In genomic region chr14:60925286-60925685, GRCh38 we compare ENCODE assay signal across 19 cellular contexts. TPM values are rescaled to one million over a fixed set of nuclear protein-coding genes. Genes with fewer than 3 reads are reported as not detected.
DNase-seq lines count a peak whose midpoint lies in the region; ATAC-seq, FAIRE-seq and TF ChIP-seq lines count a peak whose summit lies in the region.
"Had no signal": no experiment of that assay in that cellular context is flagged by ENCODE, and none has a peak within 500 bp of the region (broad histone marks: within the 10 kb centered on the region; RNA-seq: fewer than 3 reads in every experiment).

No MANE protein-coding gene starts in this region.

- POLR2A ChIA-PET in IMR-90 (lab: Charles Lee; ENCODE audit: unreplicated experiment), result no interaction called here

- H3K4me2 ChIP-seq in IMR-90 (ENCODE audit: low read depth, low read length), result no peak overlapping the region
- H3K4me2 ChIP-seq: BLaER1 treated with 17β-estradiol and CSF1 and Interleukin-3, amounts not matched to agents 10 nM and 100 nM had no signal

- no peaks in the 10 kb centered on the region; the same call in 1 of the 2 replicates for H3K9me1 ChIP-seq in IMR-90 (ENCODE audit: insufficient read depth, low read length)

- H3K9ac ChIP-seq in IMR-90 (ENCODE audit: low read depth, low read length), result no peak overlapping the region
- H3K9ac ChIP-seq: BLaER1 treated with 17β-estradiol and CSF1 and Interleukin-3, amounts not matched to agents 10 nM and 100 nM had no signal

- DNase-seq in IMR-90 (peak; percentile 7), dermis blood vessel endothelial cell (peak; percentile 83), mucosa of gallbladder (ENCODE audit: low spot score) (no peak), GM12892 (ENCODE audit: insufficient read length) (no peak), SHP77 treated with DMSO at 0.1 percent for 48 hours (lab: John Stamatoyannopoulos, UW) (no peak)
- DNase-seq: 8988T; Calu3; CD8-positive, alpha-beta T cell; DMS79 treated with DMSO at 0.1 percent for 48 hours; GF-D8; GOT3; H7; HFFc6 had no signal

- WGBS in IMR-90 (ENCODE audit: extremely low coverage in 2 of 2, insufficient read length in 1 of 2), 2 experiments, result 100% methylated on average over 1 of the region's 1 CpG; no CpG with 5 or more reads in 1 of the 2 experiments
- 41 to 71% methylated on average over 1 of the region's 1 CpG for WGBS in gastroesophageal sphincter (ENCODE audit: low coverage in 1 of 2), 2 donors

- H4K91ac ChIP-seq in IMR-90 (ENCODE audit: insufficient read depth, low read depth, low read length), result no peak overlapping the region

- no peak for TF ChIP-seq RAD21 in IMR-90 (IDR thresholded peaks at IDR 0.05; ENCODE audit: low read length)

- no peak overlapping the region for H3K4me3 Mint-ChIP-seq in nephron
- no peak overlapping the region for H3K4me3 Mint-ChIP-seq in stimulated activated memory B cell treated with anti-CD40 and anti-IgM and Interleukin-4, amounts not matched to agents 10 μg/mL and 1 μg/mL and 100 μg/mL, for 72 hours
- H3K4me3 Mint-ChIP-seq: B cell; CD8-positive, alpha-beta T cell; HFFc6 had no signal

- H3K9me3 ChIP-seq in IMR-90 (ENCODE audit: control insufficient read depth, insufficient read depth, low read length) (no peaks in the 10 kb centered on the region), gastroesophageal sphincter (no peaks in the 10 kb centered on the region)
- H3K9me3 ChIP-seq: BLaER1 treated with 17β-estradiol and CSF1 and Interleukin-3, amounts not matched to agents 10 nM and 100 nM had no signal

- TF ChIP-seq EP300 in gastroesophageal sphincter (IDR thresholded peaks at IDR 0.05), result no peak

- H3K9me3 Mint-ChIP-seq in nephron, result no peaks in the 10 kb centered on the region
- H3K9me3 Mint-ChIP-seq in stimulated activated memory B cell treated with anti-CD40 and anti-IgM and Interleukin-4, amounts not matched to agents 10 μg/mL and 1 μg/mL and 100 μg/mL, for 72 hours, result no peaks in the 10 kb centered on the region
- H3K9me3 Mint-ChIP-seq: CD8-positive, alpha-beta T cell; HFFc6 had no signal

- dilution Hi-C loops in IMR-90 (cut with HindIII; ENCODE audit: low sequenced_read_pairs, unreplicated experiment), result no loop called here

- peak overlapping the region in 2 of 3 experiments; percentile 48 to 73 for H3K27ac Mint-ChIP-seq in nephron
- H3K27ac Mint-ChIP-seq in stimulated activated memory B cell treated with anti-CD40 and anti-IgM and Interleukin-4, amounts not matched to agents 10 μg/mL and 1 μg/mL and 100 μg/mL, for 72 hours, result peak overlapping the region; percentile 41
- H3K27ac Mint-ChIP-seq: B cell; CD8-positive, alpha-beta T cell; HFFc6 had no signal

- H3K36me3 ChIP-seq in IMR-90 (ENCODE audit: control insufficient read depth, insufficient read depth, low read length) (no peaks in the 10 kb centered on the region), gastroesophageal sphincter (no peaks in the 10 kb centered on the region)

- no peak overlapping the region for H2BK120ac ChIP-seq in IMR-90 (ENCODE audit: low read depth, low read length)

- H4K5ac ChIP-seq in IMR-90 (ENCODE audit: low read depth, low read length), result no peak overlapping the region

- no TSS peak for BruUV-seq in IMR-90 (replicated peaks; lab: Mats Ljungman, UMichigan)

- H4K8ac ChIP-seq in IMR-90 (ENCODE audit: low read depth in 2 of 2, low read length in 2 of 2), result no peak overlapping the region

- no peak overlapping the region for H3K23ac ChIP-seq in IMR-90 (ENCODE audit: low read depth, low read length)

- no peaks in the 10 kb centered on the region for H4K20me1 ChIP-seq in IMR-90 (ENCODE audit: insufficient read depth, low read length)
- H4K20me1 ChIP-seq: BLaER1 treated with 17β-estradiol and CSF1 and Interleukin-3, amounts not matched to agents 10 nM and 100 nM had no signal

- H3K4me1 ChIP-seq in IMR-90 (ENCODE audit: control insufficient read depth, insufficient read depth, low read length) (no peaks in the 10 kb centered on the region), gastroesophageal sphincter (peaks cover 0 to 8% (median 0%) of the 10 kb centered on the region in 3 donors)
- H3K4me1 ChIP-seq: BLaER1 treated with 17β-estradiol and CSF1 and Interleukin-3, amounts not matched to agents 10 nM and 100 nM had no signal

- H3K27ac ChIP-seq in IMR-90 (ENCODE audit: insufficient read depth, low read length) (no peak overlapping the region), gastroesophageal sphincter (no peak overlapping the region)
- H3K27ac ChIP-seq: BLaER1 treated with 17β-estradiol and CSF1 and Interleukin-3, amounts not matched to agents 10 nM and 100 nM had no signal

- CTCF ChIA-PET in IMR-90 (lab: Yijun Ruan, JAX), result interaction anchor here (0.9 kb wide), 1 partner anchor 34 kb away, joined by 3 read pairs; no protein-coding TSS in a partner anchor

- no peak overlapping the region for H2BK5ac ChIP-seq in IMR-90 (ENCODE audit: low read depth, low read length, poor library complexity, severe bottlenecking)

- TF ChIP-seq POLR2A in IMR-90 (IDR thresholded peaks at IDR 0.05; ENCODE audit: low read depth, low read length), result no peak
- no peak for TF ChIP-seq POLR2A in gastroesophageal sphincter (IDR thresholded peaks at IDR 0.05)
- TF ChIP-seq POLR2A in GM12892 (IDR thresholded peaks at IDR 0.05; ENCODE audit: low read depth, low read length), result no peak

- H3K18ac ChIP-seq in IMR-90 (ENCODE audit: low read depth, low read length), result no peak overlapping the region

- H3K4me3 ChIP-seq in IMR-90 (ENCODE audit: insufficient read depth, low read depth, low read length) (no peak overlapping the region), gastroesophageal sphincter (no peak overlapping the region)
- H3K4me3 ChIP-seq: BLaER1 treated with 17β-estradiol and CSF1 and Interleukin-3, amounts not matched to agents 10 nM and 100 nM had no signal

- no peak overlapping the region for H3K4ac ChIP-seq in IMR-90 (ENCODE audit: low read depth, low read length)

- intact Hi-C loops in IMR-90 (cut with micrococcal nuclease), result no loop called here

- no peak overlapping the region for H3K14ac ChIP-seq in IMR-90 (replicated peaks; ENCODE audit: low read depth, low read length)

- no peak overlapping the region for H2AK9ac ChIP-seq in IMR-90 (replicated peaks; ENCODE audit: low read depth, low read length, poor library complexity)

- FAIRE-seq in GM12892 (lab: Jason Lieb, UNC), result no peak

- in situ Hi-C loops in IMR-90 (cut with MboI; ENCODE audit: low sequenced_read_pairs), result no loop called here

- peaks cover 13 to 25% of the 10 kb centered on the region in 2 experiments; a peak in 3 of 4 replicates for H3K79me1 ChIP-seq in IMR-90 (ENCODE audit: low read depth in 1 of 2, low read length in 2 of 2)

- H2BK15ac ChIP-seq in IMR-90 (ENCODE audit: low read depth, low read length), result no peak overlapping the region

- peaks cover 6% of the 10 kb centered on the region for H3K36me3 Mint-ChIP-seq in nephron (ENCODE audit: low read depth)
- H3K36me3 Mint-ChIP-seq in stimulated activated memory B cell treated with anti-CD40 and anti-IgM and Interleukin-4, amounts not matched to agents 10 μg/mL and 1 μg/mL and 100 μg/mL, for 72 hours, result peaks cover 7% of the 10 kb centered on the region
- H3K36me3 Mint-ChIP-seq: CD8-positive, alpha-beta T cell had no signal

- H2AFZ ChIP-seq in IMR-90 (replicated peaks; ENCODE audit: low read length, poor library complexity), result no peak overlapping the region

- no peak overlapping the region for H2AK5ac ChIP-seq in IMR-90 (ENCODE audit: low read depth, low read length)

- H3K27me3 ChIP-seq in IMR-90 (ENCODE audit: control insufficient read depth, insufficient read depth, low read length), result no peaks in the 10 kb centered on the region
- H3K27me3 ChIP-seq in gastroesophageal sphincter, result no peaks in the 10 kb centered on the region
- H3K27me3 ChIP-seq: BLaER1 treated with 17β-estradiol and CSF1 and Interleukin-3, amounts not matched to agents 10 nM and 100 nM had no signal

- H3K56ac ChIP-seq in IMR-90 (ENCODE audit: extremely low read depth, insufficient read depth, low read length), result no peak overlapping the region

- ATAC-seq in IMR-90 (ENCODE audit: low read depth) (no peak), gastroesophageal sphincter (no peak)
- no peak for ATAC-seq in stimulated activated memory B cell treated with anti-CD40 and anti-IgM and Interleukin-4, amounts not matched to agents 10 μg/mL and 1 μg/mL and 100 μg/mL, for 72 hours
- ATAC-seq: CD8-positive, alpha-beta T cell; HCT116 had no signal

- TF ChIP-seq CTCF in IMR-90 (conservative IDR thresholded peaks at IDR 0.05; ENCODE audit: low read depth, low read length) (no peak), nephron (IDR thresholded peaks at IDR 0.05; ENCODE audit: unreplicated experiment in 3 of 3) (no peak), gastroesophageal sphincter (IDR thresholded peaks at IDR 0.05) (no peak)

- H3K27me3 Mint-ChIP-seq in nephron (ENCODE audit: low read depth), result no peaks in the 10 kb centered on the region
- H3K27me3 Mint-ChIP-seq in stimulated activated memory B cell treated with anti-CD40 and anti-IgM and Interleukin-4, amounts not matched to agents 10 μg/mL and 1 μg/mL and 100 μg/mL, for 72 hours, result no peaks in the 10 kb centered on the region
- H3K27me3 Mint-ChIP-seq: B cell had no signal

- peaks cover 37% of the 10 kb centered on the region for H3K4me1 Mint-ChIP-seq in nephron
- H3K4me1 Mint-ChIP-seq in stimulated activated memory B cell treated with anti-CD40 and anti-IgM and Interleukin-4, amounts not matched to agents 10 μg/mL and 1 μg/mL and 100 μg/mL, for 72 hours, result peaks cover 12% of the 10 kb centered on the region

- H2BK20ac ChIP-seq in IMR-90 (ENCODE audit: low read depth, low read length), result no peak overlapping the region

TF ChIP-seq in IMR-90, 13 proteins besides CTCF, POLR2A, EP300 and RAD21 (continues in another document):
- TF ChIP-seq CEBPB (IDR thresholded peaks at IDR 0.05; ENCODE audit: low read depth, low read length), result no peak
- TF ChIP-seq RCOR1 (IDR thresholded peaks at IDR 0.05; ENCODE audit: insufficient replicate concordance, low read length), result no peak
- TF ChIP-seq NFE2L2 (IDR thresholded peaks at IDR 0.05; ENCODE audit: low read depth, low read length), result no peak
- no peak for TF ChIP-seq BHLHE40 (IDR thresholded peaks at IDR 0.05; ENCODE audit: low read depth, low read length)

RNA-seq across cellular contexts. Expression of gene TRMT5, which starts 55.6 kb away (rescaled TPM):
- total RNA-seq in IMR-90 (2012; rRNA removed) (10.4 and 15.6 TPM in 2 replicates), dermis blood vessel endothelial cell (10.7 and 13.1 TPM in 2 replicates), mucosa of gallbladder (8.9 TPM), gastroesophageal sphincter (10 to 100 TPM in 3 of 4 donors, 1 to 10 TPM in 1; 7.5 to 16.5 (median 11.6) TPM)
- polyA plus RNA-seq in IMR-90 (2012; rRNA removed), result 4.0 and 5.0 TPM in 2 replicates
- polyA plus RNA-seq in IMR-90 (2012; cell fraction: cytosol; rRNA removed), result 0.90 and 2.0 TPM in 2 replicates
- 0.46 and 3.1 TPM in 2 replicates for polyA plus RNA-seq in IMR-90 (2012; cell fraction: nucleus; rRNA removed; ENCODE audit: low replicate concordance)
- polyA plus RNA-seq in GM12892 (2012; ENCODE audit: missing spikeins), result 14.1 TPM

RNA-seq across cellular contexts. Expression of gene SLC38A6, which starts 55.8 kb away (rescaled TPM):
- total RNA-seq in IMR-90 (2012; rRNA removed) (18.3 and 38.9 TPM in 2 replicates), dermis blood vessel endothelial cell (17.8 and 21.4 TPM in 2 replicates), mucosa of gallbladder (13.2 TPM), gastroesophageal sphincter (10 to 100 TPM; 11.9 to 19.9 (median 16.2) TPM)
- polyA plus RNA-seq in IMR-90 (2012; rRNA removed), result 12.1 and 15.5 TPM in 2 replicates
- 3.2 and 5.1 TPM in 2 replicates for polyA plus RNA-seq in IMR-90 (2012; cell fraction: cytosol; rRNA removed)
- polyA plus RNA-seq in IMR-90 (2012; cell fraction: nucleus; rRNA removed; ENCODE audit: low replicate concordance), result 10.6 and 31.2 TPM in 2 replicates
- polyA plus RNA-seq in GM12892 (2012; ENCODE audit: missing spikeins), result 6.8 TPM

Comparison
In these comparisons a context has a peak if more than half of its experiments do, and no peak if none do; other contexts are left out.
1. DNase-seq: peak in IMR-90 (single experiment) and dermis blood vessel endothelial cell (single experiment); none in mucosa of gallbladder (single experiment), GM12892 (single experiment) and SHP77 treated with DMSO at 0.1 percent for 48 hours (single experiment).